8 cellular contexts compared by ENCODE assay signal in genomic region chr19:17305517-17306284, GRCh38. TPM values are rescaled to one million over a fixed set of nuclear protein-coding genes. Genes with fewer than 3 reads are reported as not detected.
A peak's percentile ranks its signal among the peaks of the same experiment; 100 is the strongest.
DNase-seq lines count a peak whose midpoint lies in the region; ATAC-seq, FAIRE-seq and TF ChIP-seq lines count a peak whose summit lies in the region.

MRPL34 (plus strand) TSS chr19:17305872; CDS start chr19:17305893, 21 bp downstream.

- TF ChIP-seq CTCF in WERI-Rb-1 (IDR thresholded peaks at IDR 0.05; ENCODE audit: low read depth, low read length) = peak; percentile 87
- peak; percentile 94 for TF ChIP-seq CTCF in bronchial epithelial cell (IDR thresholded peaks at IDR 0.05; ENCODE audit: insufficient read depth, low read length, severe bottlenecking)
- peak; percentile 58 for TF ChIP-seq CTCF in smooth muscle cell (IDR thresholded peaks at IDR 0.05; ENCODE audit: borderline replicate concordance, insufficient read depth, poor library complexity, severe bottlenecking)

- peaks cover 4% of the 10 kb centered on the region for H4K20me1 ChIP-seq in smooth muscle cell (ENCODE audit: low read depth)

- no peaks in the 10 kb centered on the region for H3K27me3 ChIP-seq in WERI-Rb-1 (ENCODE audit: insufficient read depth, low read depth, severe bottlenecking)
- H3K27me3 ChIP-seq in bronchial epithelial cell (ENCODE audit: control insufficient read depth, insufficient read depth, low read length) = no peaks in the 10 kb centered on the region
- no peaks in the 10 kb centered on the region for H3K27me3 ChIP-seq in smooth muscle cell (ENCODE audit: low read depth)

- H3K79me2 ChIP-seq in smooth muscle cell (ENCODE audit: low read depth) = peaks cover 13% of the 10 kb centered on the region

- peak within 1 kb of the TSS; percentile 85 for H3K4me3 ChIP-seq in WERI-Rb-1 (ENCODE audit: low read depth, low read length)
- peak within 1 kb of the TSS; percentile 64 for H3K4me3 ChIP-seq in bronchial epithelial cell (ENCODE audit: low read depth, low read length)
- peak within 1 kb of the TSS; percentile 68 for H3K4me3 ChIP-seq in smooth muscle cell

- FAIRE-seq in bronchial epithelial cell (lab: Jason Lieb, UNC) = no peak

- WGBS in smooth muscle cell (ENCODE audit: low lambda C conversion rate) = under 1% methylated on average over 55 of the region's 55 CpGs

- H3K4me2 ChIP-seq in smooth muscle cell = peak within 1 kb of the TSS; percentile 85

- DNase-seq in ACHN = peak; percentile 97
- DNase-seq in NCI-H2196 treated with DMSO at 0.1 percent for 48 hours (lab: John Stamatoyannopoulos, UW; ENCODE audit: unreplicated experiment) = peak; percentile 99
- DNase-seq in WERI-Rb-1 = peak; percentile 99
- DNase-seq in bronchial epithelial cell (ENCODE audit: low read depth) = peak; percentile 99
- DNase-seq in iPS-NIHi11 (ENCODE audit: low spot score) = peak; percentile 74
- DNase-seq in smooth muscle cell (lab: John Stamatoyannopoulos, UW; ENCODE audit: unreplicated experiment) = peak; percentile 85

- H3F3A ChIP-seq in smooth muscle cell (ENCODE audit: low read depth) = peaks cover 5% of the 10 kb centered on the region

- in situ Hi-C loops in ACHN (cut with HindIII; ENCODE audit: low pct_ligation_motif_present, low pct_unique_long_range_greater_than_20kb, low sequenced_read_pairs) = no loop called here

- ATAC-seq in GM18868 (IDR thresholded peaks at IDR 0.05; ENCODE audit: unreplicated experiment) = peak; percentile 64
- peak; percentile 62 for ATAC-seq in HG03135 (IDR thresholded peaks at IDR 0.05; ENCODE audit: unreplicated experiment)

- H3K36me3 ChIP-seq in WERI-Rb-1 (peaks cover 4% of the 10 kb centered on the region), bronchial epithelial cell (ENCODE audit: control insufficient read depth, insufficient read depth, low read length) (no peaks in the 10 kb centered on the region), smooth muscle cell (ENCODE audit: low read depth) (no peaks in the 10 kb centered on the region)

- H3K9ac ChIP-seq in smooth muscle cell (ENCODE audit: low read depth) = peak within 1 kb of the TSS; percentile 40

- H3K27ac ChIP-seq in WERI-Rb-1 = peak within 1 kb of the TSS; percentile 91
- peak within 1 kb of the TSS; percentile 57 for H3K27ac ChIP-seq in smooth muscle cell (ENCODE audit: low read depth)

- peaks cover 17% of the 10 kb centered on the region for H3K4me1 ChIP-seq in smooth muscle cell (ENCODE audit: low read depth)

- no peaks in the 10 kb centered on the region for H3K9me3 ChIP-seq in WERI-Rb-1 (ENCODE audit: severe bottlenecking)
- no peaks in the 10 kb centered on the region for H3K9me3 ChIP-seq in smooth muscle cell (replicated peaks; ENCODE audit: low read depth)

- peak within 1 kb of the TSS; percentile 84 for H2AFZ ChIP-seq in smooth muscle cell (ENCODE audit: low read depth)

RNA-seq across cellular contexts. Expression of gene MRPL34, which starts in this region (rescaled TPM):
- total RNA-seq in bronchial epithelial cell (23.7 and 24.3 TPM in 2 replicates), smooth muscle cell (32.0 and 67.2 TPM in 2 replicates)
- polyA plus RNA-seq in smooth muscle cell = 78.6 and 84.2 TPM in 2 replicates

Comparison
In these comparisons a context has a peak if more than half of its experiments do, and no peak if none do; other contexts are left out.
1. Peak in every context shown above with its lines: DNase-seq, ATAC-seq, H3K4me3 ChIP-seq and H3K27ac ChIP-seq.